In genomic region chr19:4594199-4594598, GRCh38 we compare ENCODE assay signal across 27 cellular contexts. TPM values are rescaled to one million over a fixed set of nuclear protein-coding genes. Genes with fewer than 3 reads are reported as not detected.
A peak's percentile ranks its signal among the peaks of the same experiment; 100 is the strongest.
DNase-seq lines count a peak whose midpoint lies in the region; ATAC-seq, FAIRE-seq and TF ChIP-seq lines count a peak whose summit lies in the region.
"Had no signal": no experiment of that assay in that cellular context is flagged by ENCODE, and none has a peak within 500 bp of the region (broad histone marks: within the 10 kb centered on the region; RNA-seq: fewer than 3 reads in every experiment).

No MANE protein-coding gene starts in this region.

- H3K27ac ChIP-seq in K562 (ENCODE audit: extremely low read depth, low read depth, low read length) (no peak overlapping the region), keratinocyte (ENCODE audit: control insufficient read depth, insufficient read depth, low read length) (peak overlapping the region; percentile 26)
- no peak overlapping the region for H3K27ac ChIP-seq in CD4-positive, alpha-beta T cell (ENCODE audit: low read depth, low read length)
- H3K27ac ChIP-seq: pancreas, SK-N-MC, spleen, tibial nerve had no signal

- TF ChIP-seq CTCF in K562 (IDR thresholded peaks at IDR 0.05 in 2 of 3, conservative IDR thresholded peaks at IDR 0.05 in 1 of 3; ENCODE audit: insufficient read depth in 2 of 3, low read depth in 1 of 3, low read length in 3 of 3): no peak
- no peak for TF ChIP-seq CTCF in keratinocyte (optimal IDR thresholded peaks at IDR 0.05 in 1 of 3, IDR thresholded peaks at IDR 0.05 in 1 of 3, conservative IDR thresholded peaks at IDR 0.05 in 1 of 3; ENCODE audit: extremely low read depth in 1 of 3, insufficient read depth in 2 of 3, low read length in 3 of 3)
- TF ChIP-seq CTCF in CD4-positive, alpha-beta T cell (IDR thresholded peaks at IDR 0.05): no peak

- no peaks in the 10 kb centered on the region for H3K36me3 ChIP-seq in K562 (ENCODE audit: control insufficient read depth, insufficient read depth, low read length)
- no peaks in the 10 kb centered on the region for H3K36me3 ChIP-seq in keratinocyte (ENCODE audit: control insufficient read depth in 2 of 2, extremely low read depth in 1 of 2, insufficient read depth in 2 of 2, low read length in 2 of 2)
- H3K36me3 ChIP-seq: pancreas, spleen, tibial nerve had no signal

- 12% methylated on average over 9 of the region's 9 CpGs for WGBS in K562 (ENCODE audit: insufficient coverage, low coverage, missing lambda C conversion rate)

- H3K9me3 ChIP-seq in K562 (replicated peaks; ENCODE audit: control insufficient read depth, insufficient read depth, low read depth, low read length) (no peaks in the 10 kb centered on the region), keratinocyte (ENCODE audit: control insufficient read depth, low read depth, low read length) (no peaks in the 10 kb centered on the region)
- no peaks in the 10 kb centered on the region for H3K9me3 ChIP-seq in CD4-positive, alpha-beta T cell (ENCODE audit: control insufficient read depth, low read length)
- H3K9me3 ChIP-seq: mucosa of descending colon, pancreas, spleen, tibial nerve had no signal

- H2AFZ ChIP-seq in K562 (ENCODE audit: low read depth, low read length) (no peak overlapping the region), keratinocyte (ENCODE audit: control insufficient read depth, low read length) (peak overlapping the region; percentile 62)

- H3K9ac ChIP-seq in K562 (ENCODE audit: insufficient read depth in 1 of 2, low read depth in 2 of 2, low read length in 2 of 2) (peak overlapping the region in 1 of 2 experiments; percentile 2; a peak in 1 of 4 replicates), keratinocyte (ENCODE audit: control insufficient read depth, extremely low read depth, insufficient read depth, low read length) (no peak overlapping the region)

- no peak overlapping the region for H3K4me3 ChIP-seq in K562
- no peak overlapping the region for H3K4me3 ChIP-seq in keratinocyte (ENCODE audit: control insufficient read depth in 2 of 3, extremely low read depth in 1 of 3, insufficient read depth in 2 of 3, low read depth in 1 of 3, low read length in 3 of 3)
- H3K4me3 ChIP-seq: GM12878, lung, mucosa of descending colon, pancreas, SK-N-MC, spleen, tibial nerve had no signal

- POLR2A ChIA-PET in K562 (lab: Yijun Ruan, JAX): interaction anchor here (1.3 kb wide), 1 partner anchor 8 kb away, joined by 3 read pairs; no protein-coding TSS in a partner anchor
- POLR2A ChIA-PET in CD4-positive, alpha-beta T cell (lab: Charles Lee): no interaction called here

- peaks cover 66% of the 10 kb centered on the region for H3K27me3 Mint-ChIP-seq in CD4-positive, alpha-beta T cell

- in situ Hi-C loops in K562 (cut with MboI): no loop called here

- ATAC-seq in K562: no peak
- ATAC-seq in CD4-positive, alpha-beta T cell (ENCODE audit: poor library complexity): no peak
- ATAC-seq: activated CD8-positive, alpha-beta memory T cell treated with anti-CD3 and anti-CD28 coated beads, Interleukin-2, amount 10 ng/mL, durations not matched to agents 7 days and 5 days; activated naive CD8-positive, alpha-beta T cell treated with anti-CD3 and anti-CD28 coated beads, Interleukin-2, amount 50 U/mL, for 24 hours; GM12878; mucosa of descending colon; natural killer cell treated with Interleukin-12 subunit alpha and Interleukin-12 subunit beta and Interleukin-15 and Interleukin-18, amount 100 ng/mL, for 72 hours; right cardiac atrium had no signal

- TF ChIP-seq POLR2A in K562 (conservative IDR thresholded peaks at IDR 0.05): no peak

- H3K9me1 ChIP-seq in K562 (ENCODE audit: control insufficient read depth, insufficient read depth, low read length) (no peaks in the 10 kb centered on the region), keratinocyte (ENCODE audit: control insufficient read depth, extremely low read depth, insufficient read depth, low read length) (no peaks in the 10 kb centered on the region)

- H3K79me2 ChIP-seq in K562 (ENCODE audit: control insufficient read depth, insufficient read depth, low read length) (no peaks in the 10 kb centered on the region), keratinocyte (ENCODE audit: control insufficient read depth, insufficient read depth, low read length) (no peaks in the 10 kb centered on the region)

- H3K27ac Mint-ChIP-seq in CD4-positive, alpha-beta T cell: no peak overlapping the region
- H3K27ac Mint-ChIP-seq: activated CD8-positive, alpha-beta memory T cell treated with anti-CD3 and anti-CD28 coated beads, Interleukin-2, amount 10 ng/mL, durations not matched to agents 7 days and 5 days; activated naive CD8-positive, alpha-beta T cell treated with anti-CD3 and anti-CD28 coated beads, Interleukin-2, amount 50 U/mL, for 24 hours; natural killer cell treated with Interleukin-12 subunit alpha and Interleukin-12 subunit beta and Interleukin-15 and Interleukin-18, amount 100 ng/mL, for 72 hours; T-helper 2 cell treated with Interferon-gamma antibody and Interleukin-4, amounts not matched to agents 5 μg/mL and 100 μg/mL, for 36 hours had no signal

- H3K36me3 Mint-ChIP-seq in CD4-positive, alpha-beta T cell (ENCODE audit: low read depth): no peaks in the 10 kb centered on the region
- H3K36me3 Mint-ChIP-seq: activated CD8-positive, alpha-beta memory T cell treated with anti-CD3 and anti-CD28 coated beads, Interleukin-2, amount 10 ng/mL, durations not matched to agents 7 days and 5 days; natural killer cell treated with Interleukin-12 subunit alpha and Interleukin-12 subunit beta and Interleukin-15 and Interleukin-18, amount 100 ng/mL, for 72 hours had no signal

- TF ChIP-seq EP300 in Ishikawa (IDR thresholded peaks at IDR 0.05; ENCODE audit: borderline replicate concordance) (no peak), K562 (IDR thresholded peaks at IDR 0.05; ENCODE audit: low read length) (no peak)

- dilution Hi-C loops in keratinocyte (cut with MboI; ENCODE audit: extremely low pct_ligation_motif_present, low sequenced_read_pairs): no loop called here

- CTCF ChIA-PET in K562 (lab: Yijun Ruan, JAX; ENCODE audit: low intra/inter-chr PET ratio): no interaction called here
- CTCF ChIA-PET in CD4-positive, alpha-beta T cell (lab: Charles Lee): no interaction called here

- FAIRE-seq in G401.6 (lab: Jason Lieb, UNC): peak; percentile 81
- FAIRE-seq in K562 (lab: Jason Lieb, UNC): peak; percentile 68
- no peak for FAIRE-seq in keratinocyte (lab: Jason Lieb, UNC)
- FAIRE-seq: GM12878, pancreas had no signal

- H4K20me1 ChIP-seq in K562 (replicated peaks; ENCODE audit: control insufficient read depth, insufficient read depth, low read length): no peaks in the 10 kb centered on the region
- no peaks in the 10 kb centered on the region for H4K20me1 ChIP-seq in keratinocyte (ENCODE audit: control insufficient read depth, extremely low read depth, insufficient read depth, low read length)

- H3K4me1 ChIP-seq in K562 (replicated peaks in 1 of 2; ENCODE audit: control insufficient read depth in 2 of 2, insufficient read depth in 2 of 2, low read length in 2 of 2) (peaks cover 9 to 22% of the 10 kb centered on the region in 2 experiments; a peak in 4 of 5 replicates), keratinocyte (ENCODE audit: control insufficient read depth, extremely low read depth, insufficient read depth, low read length) (peaks cover 7% of the 10 kb centered on the region)
- H3K4me1 ChIP-seq: pancreas had no signal

- intact Hi-C loops in K562 (cut with micrococcal nuclease): no loop called here
- intact Hi-C loops in CD4-positive, alpha-beta T cell (cut with DNase I, micrococcal nuclease): no loop called here

- no TSS peak for BruUV-seq in K562 (replicated peaks; lab: Mats Ljungman, UMichigan)

- TF ChIP-seq RAD21 in Ishikawa (IDR thresholded peaks at IDR 0.05; ENCODE audit: low read depth) (no peak), K562 (CRISPR knock-in tag; conservative IDR thresholded peaks at IDR 0.05 in 1 of 2, IDR thresholded peaks at IDR 0.05 in 1 of 2) (no peak)

- DNase-seq in K562 (ENCODE audit: extremely low read depth in 1 of 4, low spot score in 3 of 4): no peak
- DNase-seq in keratinocyte (ENCODE audit: low read depth, low spot score): no peak
- DNase-seq in CD4-positive, alpha-beta T cell: no peak
- DNase-seq in epidermal melanocyte (ENCODE audit: insufficient read length, low spot score): no peak
- DNase-seq in islet precursor cell: no peak
- DNase-seq: activated CD4-positive, alpha-beta T cell treated with anti-CD3 and anti-CD28 coated beads, Interleukin-2, amount 50 U/mL, for 1 hour; activated CD8-positive, alpha-beta memory T cell treated with anti-CD3 and anti-CD28 coated beads, Interleukin-2, amount 10 ng/mL, durations not matched to agents 7 days and 5 days; activated naive CD8-positive, alpha-beta T cell treated with anti-CD3 and anti-CD28 coated beads, Interleukin-2, amount 50 U/mL, for 24 hours; activated T-cell treated with anti-CD3 and anti-CD28 coated beads, Interleukin-2, amount 50 U/mL, for 48 hours; head of caudate nucleus; mucosa of descending colon; NCI-H2081 treated with DMSO at 0.1 percent for 48 hours; NCI-H82; pancreas; RPMI8226; spleen had no signal

- no peak overlapping the region for H3K4me3 Mint-ChIP-seq in CD4-positive, alpha-beta T cell
- H3K4me3 Mint-ChIP-seq: activated CD8-positive, alpha-beta memory T cell treated with anti-CD3 and anti-CD28 coated beads, Interleukin-2, amount 10 ng/mL, durations not matched to agents 7 days and 5 days; activated naive CD8-positive, alpha-beta T cell treated with anti-CD3 and anti-CD28 coated beads, Interleukin-2, amount 50 U/mL, for 24 hours; natural killer cell treated with Interleukin-12 subunit alpha and Interleukin-12 subunit beta and Interleukin-15 and Interleukin-18, amount 100 ng/mL, for 72 hours; T-helper 2 cell treated with Interferon-gamma antibody and Interleukin-4, amounts not matched to agents 5 μg/mL and 100 μg/mL, for 36 hours had no signal

- H3K9me3 Mint-ChIP-seq in CD4-positive, alpha-beta T cell: no peaks in the 10 kb centered on the region
- H3K9me3 Mint-ChIP-seq: activated naive CD8-positive, alpha-beta T cell treated with anti-CD3 and anti-CD28 coated beads, Interleukin-2, amount 50 U/mL, for 24 hours; natural killer cell treated with Interleukin-12 subunit alpha and Interleukin-12 subunit beta and Interleukin-15 and Interleukin-18, amount 100 ng/mL, for 72 hours; T-helper 2 cell treated with Interferon-gamma antibody and Interleukin-4, amounts not matched to agents 5 μg/mL and 100 μg/mL, for 36 hours had no signal

- no peak overlapping the region for H3K4me2 ChIP-seq in K562 (ENCODE audit: insufficient read depth, low read length)
- H3K4me2 ChIP-seq in keratinocyte (ENCODE audit: control insufficient read depth, extremely low read depth, insufficient read depth, low read depth, low read length): peak overlapping the region; percentile 16

- H3K27me3 ChIP-seq in K562 (ENCODE audit: control insufficient read depth in 2 of 2, insufficient read depth in 2 of 2, low read length in 2 of 2) (no peaks in the 10 kb centered on the region), keratinocyte (ENCODE audit: control insufficient read depth, extremely low read depth, insufficient read depth, low read length) (no peaks in the 10 kb centered on the region)
- peaks cover 35% of the 10 kb centered on the region for H3K27me3 ChIP-seq in CD4-positive, alpha-beta T cell (ENCODE audit: control insufficient read depth, insufficient read depth, low read length)

- peaks cover 13% of the 10 kb centered on the region for H3K4me1 Mint-ChIP-seq in CD4-positive, alpha-beta T cell (ENCODE audit: low read depth)
- H3K4me1 Mint-ChIP-seq: activated CD8-positive, alpha-beta memory T cell treated with anti-CD3 and anti-CD28 coated beads, Interleukin-2, amount 10 ng/mL, durations not matched to agents 7 days and 5 days had no signal

RNA-seq across cellular contexts. Expression of gene SEMA6B, which starts 34.7 kb away (rescaled TPM):
- total RNA-seq in K562 (2011; cell fraction: chromatin; rRNA removed; ENCODE audit: low replicate concordance): 3.4 and 12.9 TPM in 2 replicates
- 12.9 and 13.2 TPM in 2 replicates for total RNA-seq in K562 (2011; cell fraction: nucleolus; rRNA removed)
- 9.3 and 10.5 TPM in 2 replicates for total RNA-seq in K562 (2011; cell fraction: nucleoplasm; rRNA removed)
- 2.5 and 2.7 TPM in 2 replicates for total RNA-seq in K562 (2014; rRNA removed)
- total RNA-seq in K562 (2014; rRNA removed; fragmentation: Illumina TruSeq; extraction: Trizol): 0.57 and 0.65 TPM in 2 replicates
- total RNA-seq in K562 (2015; rRNA removed; fragmentation: Illumina TruSeq; extraction: Trizol): 0.83 and 1.1 TPM in 2 replicates
- 3.7 and 4.6 TPM in 2 replicates for total RNA-seq in K562 (2021)
- polyA plus RNA-seq in K562 (2011; rRNA removed): 2.6 and 4.9 TPM in 2 replicates
- 6.8 and 8.8 TPM in 2 replicates for polyA plus RNA-seq in K562 (2011; cell fraction: cytosol; rRNA removed)
- 7.2 and 8.1 TPM in 2 replicates for polyA plus RNA-seq in K562 (2011; cell fraction: nucleus; rRNA removed)
- polyA plus RNA-seq in K562 (2012): 1.3 and 1.6 TPM in 2 replicates
- 1.4 and 2.7 TPM in 2 replicates for polyA plus RNA-seq in K562 (2014; fragmentation: Illumina TruSeq; extraction: Trizol)
- polyA plus RNA-seq in K562 (2014; fragmentation: Nextera tagmentation; extraction: Ambion mirVana): not detected
- 1.7 and 3.8 TPM in 2 replicates for polyA plus RNA-seq in K562 (2014; rRNA removed)
- polyA minus RNA-seq in K562 (2011; rRNA and poly(A)+ RNA removed): 5.1 and 7.6 TPM in 2 replicates
- 9.4 and 13.2 TPM in 2 replicates for polyA minus RNA-seq in K562 (2011; cell fraction: cytosol; rRNA and poly(A)+ RNA removed)
- 4.4 and 7.0 TPM in 2 replicates for polyA minus RNA-seq in K562 (2011; cell fraction: nucleus; rRNA and poly(A)+ RNA removed)
- 0.41 to 1.1 TPM (median 1.1 TPM) in 3 replicates for polyA plus RNA-seq in keratinocyte
- not detected for polyA plus RNA-seq in keratinocyte (2011; ENCODE audit: low read depth)
- polyA plus RNA-seq in keratinocyte (2011; cell fraction: cytosol; rRNA removed): 0.41 and 1.4 TPM in 2 replicates
- 0.97 and 2.1 TPM in 2 replicates for polyA plus RNA-seq in keratinocyte (2011; cell fraction: nucleus; rRNA removed)
- 0.20 and 1.4 TPM in 2 replicates for polyA plus RNA-seq in keratinocyte (2012; ENCODE audit: low replicate concordance)
- 1.8 to 4.3 TPM (median 2.9 TPM) in 3 replicates for polyA minus RNA-seq in keratinocyte
- 2.7 TPM for polyA minus RNA-seq in keratinocyte (2011; cell fraction: cytosol; rRNA and poly(A)+ RNA removed)
- 1.6 and 3.0 TPM in 2 replicates for polyA minus RNA-seq in keratinocyte (2011; cell fraction: nucleus; rRNA and poly(A)+ RNA removed)
- total RNA-seq in CD4-positive, alpha-beta T cell: under 1 TPM; 0.14 to 0.17 TPM
- total RNA-seq: activated CD8-positive, alpha-beta memory T cell treated with anti-CD3 and anti-CD28 coated beads, Interleukin-2, amount 10 ng/mL, durations not matched to agents 7 days and 5 days had no signal
- polyA plus RNA-seq: GM12878 had no signal

RNA-seq across cellular contexts. Expression of gene TNFAIP8L1, which starts 45.1 kb away (rescaled TPM):
- 10.7 and 24.6 TPM in 2 replicates for total RNA-seq in K562 (2011; cell fraction: chromatin; rRNA removed; ENCODE audit: low replicate concordance)
- total RNA-seq in K562 (2011; cell fraction: nucleolus; rRNA removed): 13.8 and 17.5 TPM in 2 replicates
- 10.7 and 12.8 TPM in 2 replicates for total RNA-seq in K562 (2011; cell fraction: nucleoplasm; rRNA removed)
- total RNA-seq in K562 (2014; rRNA removed) (4.0 and 4.4 TPM in 2 replicates), K562 (2014; rRNA removed; fragmentation: Illumina TruSeq; extraction: Trizol) (4.3 and 4.6 TPM in 2 replicates), K562 (2015; rRNA removed; fragmentation: Illumina TruSeq; extraction: Trizol) (4.9 and 5.4 TPM in 2 replicates), K562 (2021) (6.5 and 9.3 TPM in 2 replicates)
- polyA plus RNA-seq in K562 (2011; rRNA removed) (5.7 and 8.0 TPM in 2 replicates), K562 (2014; fragmentation: Illumina TruSeq; extraction: Trizol) (6.6 and 7.3 TPM in 2 replicates), K562 (2014; fragmentation: Nextera tagmentation; extraction: Ambion mirVana) (1 to 10 TPM in 1 of 2 experiments, under 1 TPM in 1; 0.69 to 1.0 TPM), K562 (2014; rRNA removed) (6.8 and 7.3 TPM in 2 replicates), keratinocyte (2.5 to 5.1 TPM (median 4.7 TPM) in 3 replicates)
- 8.2 and 15.6 TPM in 2 replicates for polyA plus RNA-seq in K562 (2011; cell fraction: cytosol; rRNA removed)
- 3.0 and 4.8 TPM in 2 replicates for polyA plus RNA-seq in K562 (2011; cell fraction: nucleus; rRNA removed)
- 7.6 and 10.7 TPM in 2 replicates for polyA plus RNA-seq in K562 (2012)
- 4.5 and 8.6 TPM in 2 replicates for polyA minus RNA-seq in K562 (2011; rRNA and poly(A)+ RNA removed)
- 4.7 and 6.4 TPM in 2 replicates for polyA minus RNA-seq in K562 (2011; cell fraction: cytosol; rRNA and poly(A)+ RNA removed)
- 3.0 and 4.6 TPM in 2 replicates for polyA minus RNA-seq in K562 (2011; cell fraction: nucleus; rRNA and poly(A)+ RNA removed)
- polyA plus RNA-seq in keratinocyte (2011; ENCODE audit: low read depth): 1.1 TPM
- 2.3 and 4.1 TPM in 2 replicates for polyA plus RNA-seq in keratinocyte (2011; cell fraction: cytosol; rRNA removed)
- polyA plus RNA-seq in keratinocyte (2011; cell fraction: nucleus; rRNA removed): 2.8 and 3.6 TPM in 2 replicates
- polyA plus RNA-seq in keratinocyte (2012; ENCODE audit: low replicate concordance): 2.0 and 6.5 TPM in 2 replicates
- 2.0 to 5.3 TPM (median 4.2 TPM) in 3 replicates for polyA minus RNA-seq in keratinocyte
- 5.6 TPM for polyA minus RNA-seq in keratinocyte (2011; cell fraction: cytosol; rRNA and poly(A)+ RNA removed)
- 1.4 and 2.1 TPM in 2 replicates for polyA minus RNA-seq in keratinocyte (2011; cell fraction: nucleus; rRNA and poly(A)+ RNA removed)
- total RNA-seq in CD4-positive, alpha-beta T cell: 1 to 10 TPM; 4.4 to 5.1 TPM

RNA-seq across cellular contexts. Expression of gene LRG1, which starts 54.4 kb away (rescaled TPM):
- total RNA-seq in K562 (2011; cell fraction: chromatin; rRNA removed; ENCODE audit: low replicate concordance): 5.0 and 14.6 TPM in 2 replicates
- 18.2 and 23.3 TPM in 2 replicates for total RNA-seq in K562 (2011; cell fraction: nucleolus; rRNA removed)
- total RNA-seq in K562 (2011; cell fraction: nucleoplasm; rRNA removed): 12.4 and 14.4 TPM in 2 replicates
- 8.4 and 10.6 TPM in 2 replicates for total RNA-seq in K562 (2014; rRNA removed)
- total RNA-seq in K562 (2014; rRNA removed; fragmentation: Illumina TruSeq; extraction: Trizol): 3.8 and 4.6 TPM in 2 replicates
- total RNA-seq in K562 (2015; rRNA removed; fragmentation: Illumina TruSeq; extraction: Trizol): 9.4 and 9.5 TPM in 2 replicates
- total RNA-seq in K562 (2021): 11.5 and 11.7 TPM in 2 replicates
- 10.9 and 11.9 TPM in 2 replicates for polyA plus RNA-seq in K562 (2011; rRNA removed)
- 15.4 and 23.9 TPM in 2 replicates for polyA plus RNA-seq in K562 (2011; cell fraction: cytosol; rRNA removed)
- 2.7 and 3.4 TPM in 2 replicates for polyA plus RNA-seq in K562 (2011; cell fraction: nucleus; rRNA removed)
- polyA plus RNA-seq in K562 (2012): 9.0 and 20.7 TPM in 2 replicates
- 8.7 and 12.6 TPM in 2 replicates for polyA plus RNA-seq in K562 (2014; fragmentation: Illumina TruSeq; extraction: Trizol)
- 1 to 10 TPM; 1.5 to 5.1 TPM for polyA plus RNA-seq in K562 (2014; fragmentation: Nextera tagmentation; extraction: Ambion mirVana)
- 11.9 and 12.3 TPM in 2 replicates for polyA plus RNA-seq in K562 (2014; rRNA removed)
- polyA minus RNA-seq in K562 (2011; rRNA and poly(A)+ RNA removed): 3.2 and 3.6 TPM in 2 replicates
- 6.2 and 7.6 TPM in 2 replicates for polyA minus RNA-seq in K562 (2011; cell fraction: cytosol; rRNA and poly(A)+ RNA removed)
- polyA minus RNA-seq in K562 (2011; cell fraction: nucleus; rRNA and poly(A)+ RNA removed): 1.2 and 2.6 TPM in 2 replicates
- 1.2 to 3.5 TPM (median 1.3 TPM) in 3 replicates for polyA plus RNA-seq in keratinocyte
- 0.51 TPM for polyA plus RNA-seq in keratinocyte (2011; ENCODE audit: low read depth)
- polyA plus RNA-seq in keratinocyte (2011; cell fraction: cytosol; rRNA removed): 1.2 and 1.5 TPM in 2 replicates
- polyA plus RNA-seq in keratinocyte (2011; cell fraction: nucleus; rRNA removed): 2.8 and 3.9 TPM in 2 replicates
- 0.78 and 1.9 TPM in 2 replicates for polyA plus RNA-seq in keratinocyte (2012; ENCODE audit: low replicate concordance)
- polyA minus RNA-seq in keratinocyte: 0.83 to 5.8 TPM (median 1.4 TPM) in 3 replicates
- 1.7 TPM for polyA minus RNA-seq in keratinocyte (2011; cell fraction: cytosol; rRNA and poly(A)+ RNA removed)
- polyA minus RNA-seq in keratinocyte (2011; cell fraction: nucleus; rRNA and poly(A)+ RNA removed): 1.9 and 2.3 TPM in 2 replicates
- not detected for total RNA-seq in CD4-positive, alpha-beta T cell

RNA-seq across cellular contexts. Expression of gene PLIN5, which starts 59.2 kb away (rescaled TPM):
- total RNA-seq in K562 (2011; cell fraction: chromatin; rRNA removed; ENCODE audit: low replicate concordance): 8.0 and 24.6 TPM in 2 replicates
- total RNA-seq in K562 (2011; cell fraction: nucleolus; rRNA removed): 11.3 and 12.8 TPM in 2 replicates
- total RNA-seq in K562 (2011; cell fraction: nucleoplasm; rRNA removed): 10.8 and 12.9 TPM in 2 replicates
- total RNA-seq in K562 (2014; rRNA removed) (0.50 and 0.86 TPM in 2 replicates), K562 (2014; rRNA removed; fragmentation: Illumina TruSeq; extraction: Trizol) (0.15 and 0.26 TPM in 2 replicates), K562 (2015; rRNA removed; fragmentation: Illumina TruSeq; extraction: Trizol) (0.07 TPM in 1 of 2 replicates, not detected in the other), K562 (2021) (1.3 TPM in 2 replicates)
- polyA plus RNA-seq in K562 (2011; rRNA removed) (1.3 and 1.6 TPM in 2 replicates), K562 (2014; fragmentation: Illumina TruSeq; extraction: Trizol) (0.54 and 0.62 TPM in 2 replicates), K562 (2014; fragmentation: Nextera tagmentation; extraction: Ambion mirVana) (under 1 TPM; 0.04 TPM), K562 (2014; rRNA removed) (0.85 and 0.94 TPM in 2 replicates), keratinocyte (0.04 TPM in 1 of 3 replicates, not detected in the others)
- 1.0 and 1.3 TPM in 2 replicates for polyA plus RNA-seq in K562 (2011; cell fraction: cytosol; rRNA removed)
- polyA plus RNA-seq in K562 (2011; cell fraction: nucleus; rRNA removed): 3.6 and 9.2 TPM in 2 replicates
- polyA plus RNA-seq in K562 (2012): 0.50 and 0.51 TPM in 2 replicates
- 0.81 and 1.5 TPM in 2 replicates for polyA minus RNA-seq in K562 (2011; rRNA and poly(A)+ RNA removed)
- polyA minus RNA-seq in K562 (2011; cell fraction: cytosol; rRNA and poly(A)+ RNA removed): 0.95 TPM in 1 of 2 replicates, not detected in the other
- 2.0 and 2.8 TPM in 2 replicates for polyA minus RNA-seq in K562 (2011; cell fraction: nucleus; rRNA and poly(A)+ RNA removed)
- polyA plus RNA-seq in keratinocyte (2011; ENCODE audit: low read depth): 0.50 TPM
- not detected in 2 replicates for polyA plus RNA-seq in keratinocyte (2011; cell fraction: cytosol; rRNA removed)
- 0.19 and 0.27 TPM in 2 replicates for polyA plus RNA-seq in keratinocyte (2011; cell fraction: nucleus; rRNA removed)
- polyA plus RNA-seq in keratinocyte (2012; ENCODE audit: low replicate concordance): 0.06 TPM in 1 of 2 replicates, not detected in the other
- not detected in 3 replicates for polyA minus RNA-seq in keratinocyte
- not detected for polyA minus RNA-seq in keratinocyte (2011; cell fraction: cytosol; rRNA and poly(A)+ RNA removed)
- not detected in 2 replicates for polyA minus RNA-seq in keratinocyte (2011; cell fraction: nucleus; rRNA and poly(A)+ RNA removed)
- total RNA-seq in CD4-positive, alpha-beta T cell: under 1 TPM; 0.31 to 0.93 TPM
- total RNA-seq: activated CD8-positive, alpha-beta memory T cell treated with anti-CD3 and anti-CD28 coated beads, Interleukin-2, amount 10 ng/mL, durations not matched to agents 7 days and 5 days; MCF 10A; natural killer cell treated with Interleukin-12 subunit alpha and Interleukin-12 subunit beta and Interleukin-15 and Interleukin-18, amount 100 ng/mL, for 72 hours had no signal
- polyA plus RNA-seq: BJ had no signal

Comparison
In these comparisons a context has a peak if more than half of its experiments do, and no peak if none do; other contexts are left out.
1. RNA of gene LRG1, which starts 54.4 kb away (total RNA-seq): 3.8 to 23.3 TPM in K562; not detected in CD4-positive, alpha-beta T cell; every median in the first group is over 4 times any median in the second.